ENCODE assay signal across 13 cellular contexts in the genomic region with DNA sequence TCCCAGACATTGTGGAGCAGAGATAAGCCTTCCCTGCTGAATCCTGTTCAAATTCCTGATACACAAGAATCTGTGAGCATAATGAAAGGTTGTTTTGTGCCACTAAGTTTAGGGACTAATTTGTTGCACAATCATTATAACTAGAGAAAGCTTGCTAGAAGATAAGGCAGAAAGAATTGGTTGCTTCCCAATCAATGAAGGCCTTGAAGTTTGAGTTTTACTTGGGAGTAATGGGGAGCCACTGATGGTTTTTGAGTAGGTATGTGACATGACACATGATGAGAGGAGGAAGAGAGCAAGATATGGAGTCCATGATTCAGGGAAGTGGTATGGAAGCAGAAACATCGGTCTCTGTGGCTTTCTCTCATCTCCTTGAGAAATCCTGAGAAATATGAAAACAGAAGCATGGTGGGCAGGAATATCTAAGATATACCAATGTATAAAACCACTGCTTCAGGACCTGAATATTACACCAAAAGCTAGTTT. TPM values are rescaled to one million over a fixed set of nuclear protein-coding genes. Genes with fewer than 3 reads are reported as not detected.
A peak's percentile ranks its signal among the peaks of the same experiment; 100 is the strongest.
DNase-seq lines count a peak whose midpoint lies in the region; ATAC-seq and TF ChIP-seq lines count a peak whose summit lies in the region.
"Had no signal": no experiment of that assay in that cellular context is flagged by ENCODE, and none has a peak within 500 bp of the region (broad histone marks: within the 10 kb centered on the region; RNA-seq: fewer than 3 reads in every experiment).

No MANE protein-coding gene starts in this region.

- no peaks in the 10 kb centered on the region for H3K36me3 Mint-ChIP-seq in stimulated activated naive CD8-positive, alpha-beta T cell treated with anti-CD3 and anti-CD28 coated beads, Interleukin-15, Interleukin-2, amounts not matched to agents 100 ng/mL and 50 ng/mL, for 24 hours (ENCODE audit: low read depth)
- H3K36me3 Mint-ChIP-seq in activated naive CD8-positive, alpha-beta T cell, result no peaks in the 10 kb centered on the region
- no peaks in the 10 kb centered on the region for H3K36me3 Mint-ChIP-seq in progenitor cell of endocrine pancreas (ENCODE audit: insufficient read depth)
- H3K36me3 Mint-ChIP-seq: immature natural killer cell had no signal

- H3K4me1 ChIP-seq in testis, result no peaks in the 10 kb centered on the region
- H3K4me1 ChIP-seq: ascending aorta had no signal

- no peak for DNase-seq in stimulated activated naive CD8-positive, alpha-beta T cell treated with anti-CD3 and anti-CD28 coated beads, Interleukin-15, Interleukin-2, amounts not matched to agents 100 U/mL and 50 U/mL, for 24 hours
- DNase-seq in fibroblast of the aortic adventitia (ENCODE audit: low read depth) (peak; percentile 49), HuH-7.5 (ENCODE audit: low spot score) (no peak), testis (no peak), progenitor cell of endocrine pancreas (ENCODE audit: low spot score, unreplicated experiment) (no peak)
- DNase-seq: immature natural killer cell, NCI-H2171 had no signal

- TF ChIP-seq CTCF in fibroblast of the aortic adventitia (IDR thresholded peaks at IDR 0.05; ENCODE audit: insufficient read depth, low read length), result no peak
- TF ChIP-seq CTCF in testis (IDR thresholded peaks at IDR 0.05), result no peak
- no peak for TF ChIP-seq CTCF in progenitor cell of endocrine pancreas (IDR thresholded peaks at IDR 0.05; ENCODE audit: unreplicated experiment)

- ATAC-seq in stimulated activated naive CD8-positive, alpha-beta T cell treated with anti-CD3 and anti-CD28 coated beads, Interleukin-15, Interleukin-2, amounts not matched to agents 100 U/mL and 50 U/mL, for 24 hours, result no peak
- ATAC-seq in GM21528 (IDR thresholded peaks at IDR 0.05; ENCODE audit: low FRiP score, unreplicated experiment), result no peak

- H3K27ac Mint-ChIP-seq in stimulated activated naive CD8-positive, alpha-beta T cell treated with anti-CD3 and anti-CD28 coated beads, Interleukin-15, Interleukin-2, amounts not matched to agents 100 ng/mL and 50 ng/mL, for 24 hours, result peak overlapping the region; percentile 91
- peak overlapping the region; percentile 94 for H3K27ac Mint-ChIP-seq in activated naive CD8-positive, alpha-beta T cell
- no peak overlapping the region for H3K27ac Mint-ChIP-seq in progenitor cell of endocrine pancreas
- H3K27ac Mint-ChIP-seq: immature natural killer cell had no signal

- 95 to 100% methylated on average over 1 of the region's 1 CpG for WGBS in testis, 2 donors

- no peaks in the 10 kb centered on the region for H3K9me3 ChIP-seq in testis
- H3K9me3 ChIP-seq: ascending aorta, thoracic aorta had no signal

- H3K36me3 ChIP-seq in testis (ENCODE audit: low read depth, missing control alignments), result no peaks in the 10 kb centered on the region
- H3K36me3 ChIP-seq: ascending aorta, thoracic aorta had no signal

- H3K9me3 Mint-ChIP-seq in stimulated activated naive CD8-positive, alpha-beta T cell treated with anti-CD3 and anti-CD28 coated beads, Interleukin-15, Interleukin-2, amounts not matched to agents 100 ng/mL and 50 ng/mL, for 24 hours, result no peaks in the 10 kb centered on the region
- no peaks in the 10 kb centered on the region for H3K9me3 Mint-ChIP-seq in activated naive CD8-positive, alpha-beta T cell (ENCODE audit: low read depth)
- H3K9me3 Mint-ChIP-seq in progenitor cell of endocrine pancreas (ENCODE audit: low read depth), result no peaks in the 10 kb centered on the region
- H3K9me3 Mint-ChIP-seq: immature natural killer cell had no signal

- H3K4me3 Mint-ChIP-seq in stimulated activated naive CD8-positive, alpha-beta T cell treated with anti-CD3 and anti-CD28 coated beads, Interleukin-15, Interleukin-2, amounts not matched to agents 100 ng/mL and 50 ng/mL, for 24 hours, result no peak overlapping the region
- H3K4me3 Mint-ChIP-seq in activated naive CD8-positive, alpha-beta T cell, result no peak overlapping the region
- no peak overlapping the region for H3K4me3 Mint-ChIP-seq in progenitor cell of endocrine pancreas (ENCODE audit: low read depth)
- H3K4me3 Mint-ChIP-seq: immature natural killer cell had no signal

- peaks cover 7% of the 10 kb centered on the region for H3K27me3 Mint-ChIP-seq in stimulated activated naive CD8-positive, alpha-beta T cell treated with anti-CD3 and anti-CD28 coated beads, Interleukin-15, Interleukin-2, amounts not matched to agents 100 ng/mL and 50 ng/mL, for 24 hours
- H3K27me3 Mint-ChIP-seq in activated naive CD8-positive, alpha-beta T cell, result no peaks in the 10 kb centered on the region
- H3K27me3 Mint-ChIP-seq in progenitor cell of endocrine pancreas, result peaks cover 5% of the 10 kb centered on the region

- no peak for TF ChIP-seq POLR2A in testis (IDR thresholded peaks at IDR 0.05)

- intact Hi-C loops in testis (cut with DNase I; ENCODE audit: low total_unique reads), result no loop called here

- no peak overlapping the region for H3K27ac ChIP-seq in testis
- H3K27ac ChIP-seq: ascending aorta, thoracic aorta, VCaP had no signal

- no peaks in the 10 kb centered on the region for H3K27me3 ChIP-seq in testis
- H3K27me3 ChIP-seq: ascending aorta had no signal

- H3K4me3 ChIP-seq in fibroblast of the aortic adventitia (ENCODE audit: low read depth, low read length), result no peak overlapping the region
- H3K4me3 ChIP-seq in testis, result no peak overlapping the region
- H3K4me3 ChIP-seq: ascending aorta, thoracic aorta had no signal

- H3K4me1 Mint-ChIP-seq in stimulated activated naive CD8-positive, alpha-beta T cell treated with anti-CD3 and anti-CD28 coated beads, Interleukin-15, Interleukin-2, amounts not matched to agents 100 ng/mL and 50 ng/mL, for 24 hours (ENCODE audit: low read depth), result peaks cover 33% of the 10 kb centered on the region
- H3K4me1 Mint-ChIP-seq in activated naive CD8-positive, alpha-beta T cell (ENCODE audit: low read depth), result peaks cover 24% of the 10 kb centered on the region
- peaks cover 14% of the 10 kb centered on the region for H3K4me1 Mint-ChIP-seq in progenitor cell of endocrine pancreas (ENCODE audit: low read depth)
- H3K4me1 Mint-ChIP-seq: immature natural killer cell had no signal

RNA-seq across cellular contexts. Expression of gene TCP11L2, which starts 13.3 kb away (rescaled TPM):
- total RNA-seq in fibroblast of the aortic adventitia (ENCODE audit: low replicate concordance), result 36.1 and 42.4 TPM in 2 replicates
- 10 to 100 TPM; 31.0 to 33.9 TPM for total RNA-seq in testis
- 15.8 TPM for polyA plus RNA-seq in testis (ENCODE audit: insufficient read depth, low read depth, low replicate concordance)
- total RNA-seq in progenitor cell of endocrine pancreas, result 14.8 and 16.1 TPM in 2 replicates

RNA-seq across cellular contexts. Expression of gene CKAP4, which starts 41.4 kb away (rescaled TPM):
- total RNA-seq in fibroblast of the aortic adventitia (ENCODE audit: low replicate concordance) (162 and 217 TPM in 2 replicates), testis (10 to 100 TPM; 26.8 to 31.3 TPM), progenitor cell of endocrine pancreas (102 and 107 TPM in 2 replicates)
- polyA plus RNA-seq in testis (ENCODE audit: insufficient read depth, low read depth, low replicate concordance), result 31.2 TPM
